ENCODE assay signal across 15 cellular contexts in the genomic region with DNA sequence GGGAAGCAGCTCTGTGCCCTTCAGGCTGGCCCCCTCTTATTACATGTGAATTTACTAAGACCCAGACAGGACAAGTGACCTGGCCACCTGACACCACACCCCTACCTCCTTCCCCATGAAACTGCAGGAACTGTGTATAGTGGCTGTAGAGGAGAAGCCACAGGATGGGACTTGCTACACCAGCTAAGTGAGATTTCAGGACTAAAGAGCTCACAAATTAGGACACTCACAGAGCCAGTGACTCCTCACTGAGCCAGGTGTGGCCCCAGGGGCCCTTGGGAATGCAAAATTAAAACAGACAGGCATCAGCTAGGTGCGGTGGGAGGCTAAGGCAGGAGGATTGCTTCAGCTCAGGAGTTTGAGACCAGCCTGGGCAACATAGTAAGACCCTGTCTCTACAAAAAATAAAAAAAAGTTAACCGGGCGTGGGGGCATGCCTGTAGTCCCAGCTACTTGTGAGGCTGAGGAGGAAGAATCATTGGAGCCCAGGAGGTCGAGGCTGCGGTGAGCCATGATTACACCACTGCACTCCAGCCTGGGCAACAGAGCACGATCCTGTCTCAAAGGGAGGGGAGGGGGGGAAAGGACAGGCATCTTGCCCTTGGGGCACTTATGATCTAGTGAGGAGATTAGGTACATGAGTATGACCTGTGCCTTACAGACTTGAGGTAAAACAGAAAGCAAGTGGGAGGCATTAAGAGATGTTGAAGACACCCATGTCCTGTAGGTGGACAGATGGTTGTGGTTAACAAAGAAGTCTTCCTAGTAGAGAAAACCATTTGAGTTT. TPM values are rescaled to one million over a fixed set of nuclear protein-coding genes. Genes with fewer than 3 reads are reported as not detected.
DNase-seq lines count a peak whose midpoint lies in the region; ATAC-seq, FAIRE-seq and TF ChIP-seq lines count a peak whose summit lies in the region.
"Had no signal": no experiment of that assay in that cellular context is flagged by ENCODE, and none has a peak within 500 bp of the region (broad histone marks: within the 10 kb centered on the region; RNA-seq: fewer than 3 reads in every experiment).

No MANE protein-coding gene starts in this region.

- H3K27ac Mint-ChIP-seq in activated naive CD8-positive, alpha-beta T cell treated with anti-CD3 and anti-CD28 coated beads, Interleukin-2, amount 10 ng/mL, durations not matched to agents 7 days and 5 days = peak overlapping the region; percentile 30
- no peak overlapping the region for H3K27ac Mint-ChIP-seq in activated naive CD8-positive, alpha-beta T cell treated with anti-CD3 and anti-CD28 coated beads for 36 hours
- H3K27ac Mint-ChIP-seq in nephron progenitor cell = peak overlapping the region; percentile 83
- H3K27ac Mint-ChIP-seq: CD8-positive, alpha-beta T cell had no signal

- H3K9me3 Mint-ChIP-seq in activated naive CD8-positive, alpha-beta T cell treated with anti-CD3 and anti-CD28 coated beads, Interleukin-2, amount 10 ng/mL, durations not matched to agents 7 days and 5 days = no peaks in the 10 kb centered on the region
- H3K9me3 Mint-ChIP-seq in activated naive CD8-positive, alpha-beta T cell treated with anti-CD3 and anti-CD28 coated beads for 36 hours = no peaks in the 10 kb centered on the region
- no peaks in the 10 kb centered on the region for H3K9me3 Mint-ChIP-seq in nephron progenitor cell
- H3K9me3 Mint-ChIP-seq: CD8-positive, alpha-beta T cell had no signal

- no peak overlapping the region for H2AFZ ChIP-seq in GM12878 (ENCODE audit: control insufficient read depth, low read depth, low read length)
- H2AFZ ChIP-seq in smooth muscle cell (ENCODE audit: low read depth) = no peak overlapping the region

- H3K36me3 ChIP-seq in GM12878 (ENCODE audit: control insufficient read depth in 2 of 2, insufficient read depth in 2 of 2, low read length in 1 of 2) (no peaks in the 10 kb centered on the region), smooth muscle cell (ENCODE audit: low read depth) (no peaks in the 10 kb centered on the region)

- 54% methylated on average over 5 of the region's 6 CpGs for WGBS in GM12878 (ENCODE audit: insufficient coverage, insufficient replicate concordance, low lambda C conversion rate, missing lambda C conversion rate)
- 93% methylated on average over 4 of the region's 6 CpGs for WGBS in smooth muscle cell (ENCODE audit: low lambda C conversion rate)

- no peak for ATAC-seq in activated naive CD8-positive, alpha-beta T cell treated with anti-CD3 and anti-CD28 coated beads, Interleukin-2, amount 10 ng/mL, durations not matched to agents 7 days and 5 days (ENCODE audit: low read depth)
- 0 out of 3 replicates have a peak, but pooled peaks have one; percentile 10 for ATAC-seq in GM12878
- no peak for ATAC-seq in activated CD4-positive, CD25-positive, alpha-beta regulatory T cell treated with anti-CD3 and anti-CD28 coated beads, Interleukin-2, amount 50 U/mL, for 24 hours
- ATAC-seq: CD8-positive, alpha-beta T cell; Right ventricle myocardium inferior had no signal

- H3K4me3 Mint-ChIP-seq in activated naive CD8-positive, alpha-beta T cell treated with anti-CD3 and anti-CD28 coated beads, Interleukin-2, amount 10 ng/mL, durations not matched to agents 7 days and 5 days = no peak overlapping the region
- no peak overlapping the region for H3K4me3 Mint-ChIP-seq in activated naive CD8-positive, alpha-beta T cell treated with anti-CD3 and anti-CD28 coated beads for 36 hours
- no peak overlapping the region for H3K4me3 Mint-ChIP-seq in nephron progenitor cell
- H3K4me3 Mint-ChIP-seq: CD8-positive, alpha-beta T cell had no signal

- H3K79me2 ChIP-seq in GM12878 (ENCODE audit: control insufficient read depth, insufficient read depth, low read length) (no peaks in the 10 kb centered on the region), smooth muscle cell (ENCODE audit: low read depth) (peaks cover 21% of the 10 kb centered on the region)

- POLR2A ChIA-PET in activated naive CD8-positive, alpha-beta T cell treated with anti-CD3 and anti-CD28 coated beads, Interleukin-2, amount 10 ng/mL, durations not matched to agents 7 days and 5 days (lab: Charles Lee) = no interaction called here
- POLR2A ChIA-PET in GM12878 (lab: Charles Lee) = interaction anchor here (0.7 kb wide), 1 partner anchor 38 kb away, joined by 7 read pairs; no protein-coding TSS in a partner anchor

- TF ChIP-seq RAD21 in GM12878 (IDR thresholded peaks at IDR 0.05; ENCODE audit: insufficient read depth, low read depth, low read length) = no peak

- no peaks in the 10 kb centered on the region for H4K20me1 ChIP-seq in GM12878 (ENCODE audit: control insufficient read depth, insufficient read depth)
- peaks cover 12% of the 10 kb centered on the region for H4K20me1 ChIP-seq in smooth muscle cell (ENCODE audit: low read depth)

- no peaks in the 10 kb centered on the region for H3K9me3 ChIP-seq in GM12878 (replicated peaks; ENCODE audit: control insufficient read depth, insufficient read depth, low read length)
- no peaks in the 10 kb centered on the region for H3K9me3 ChIP-seq in smooth muscle cell (replicated peaks; ENCODE audit: low read depth)
- H3K9me3 ChIP-seq: HAP-1 had no signal

- H3K27ac ChIP-seq in GM12878 (ENCODE audit: control insufficient read depth, insufficient read depth) = no peak overlapping the region
- peak overlapping the region; percentile 37 for H3K27ac ChIP-seq in smooth muscle cell (ENCODE audit: low read depth)

- H3K4me3 ChIP-seq in GM12878 = no peak overlapping the region
- H3K4me3 ChIP-seq in smooth muscle cell = no peak overlapping the region
- H3K4me3 ChIP-seq: HAP-1 had no signal

- peaks cover 29% of the 10 kb centered on the region for H3F3A ChIP-seq in smooth muscle cell (ENCODE audit: low read depth)

- CTCF ChIA-PET in GM12878 (lab: Yijun Ruan, JAX) = interaction anchor here (0.6 to 2.0 kb wide), 9 partner anchors 25 to 449 kb away, joined by 3 to 10 read pairs (median 3); a partner anchor contains a TSS

- no peaks in the 10 kb centered on the region for H3K4me1 ChIP-seq in GM12878 (ENCODE audit: control insufficient read depth, insufficient read depth, low read length)
- H3K4me1 ChIP-seq in smooth muscle cell (ENCODE audit: low read depth) = no peaks in the 10 kb centered on the region

- BruUV-seq in GM12878 (replicated peaks; lab: Mats Ljungman, UMichigan) = no TSS peak

- in situ Hi-C loops in GM12878 (cut with MboI) = no loop called here

- H3K4me2 ChIP-seq in GM12878 (ENCODE audit: control insufficient read depth, insufficient read depth) (no peak overlapping the region), smooth muscle cell (no peak overlapping the region)

- H3K27me3 Mint-ChIP-seq in activated naive CD8-positive, alpha-beta T cell treated with anti-CD3 and anti-CD28 coated beads, Interleukin-2, amount 10 ng/mL, durations not matched to agents 7 days and 5 days = no peaks in the 10 kb centered on the region
- no peaks in the 10 kb centered on the region for H3K27me3 Mint-ChIP-seq in activated naive CD8-positive, alpha-beta T cell treated with anti-CD3 and anti-CD28 coated beads for 36 hours
- H3K27me3 Mint-ChIP-seq in nephron progenitor cell (ENCODE audit: low read depth, poor library complexity) = peaks cover 2% of the 10 kb centered on the region

- FAIRE-seq in GM12878 (lab: Jason Lieb, UNC) = no peak

- TF ChIP-seq CTCF in GM12878 (IDR thresholded peaks at IDR 0.05 in 2 of 3, conservative IDR thresholded peaks at IDR 0.05 in 1 of 3; ENCODE audit: control insufficient read depth in 2 of 3, extremely low read depth in 1 of 3, insufficient read depth in 1 of 3, low read depth in 3 of 3, low read length in 3 of 3) (no peak), nephron progenitor cell (IDR thresholded peaks at IDR 0.05) (no peak), smooth muscle cell (IDR thresholded peaks at IDR 0.05; ENCODE audit: borderline replicate concordance, insufficient read depth, poor library complexity, severe bottlenecking) (no peak)

- H3K27me3 ChIP-seq in GM12878 (replicated peaks in 1 of 2; ENCODE audit: control insufficient read depth in 2 of 2, insufficient read depth in 2 of 2, low read length in 1 of 2) (no peaks in the 10 kb centered on the region; a peak in 1 of 4 replicates), smooth muscle cell (ENCODE audit: low read depth) (no peaks in the 10 kb centered on the region)

- TF ChIP-seq EP300 in GM12878 (IDR thresholded peaks at IDR 0.05; ENCODE audit: borderline replicate concordance in 1 of 2, control insufficient read depth in 1 of 2, low read depth in 2 of 2, low read length in 2 of 2) = no peak

- H3K36me3 Mint-ChIP-seq in activated naive CD8-positive, alpha-beta T cell treated with anti-CD3 and anti-CD28 coated beads, Interleukin-2, amount 10 ng/mL, durations not matched to agents 7 days and 5 days = no peaks in the 10 kb centered on the region
- H3K36me3 Mint-ChIP-seq in activated naive CD8-positive, alpha-beta T cell treated with anti-CD3 and anti-CD28 coated beads for 36 hours = no peaks in the 10 kb centered on the region
- peaks cover 36% of the 10 kb centered on the region for H3K36me3 Mint-ChIP-seq in nephron progenitor cell (ENCODE audit: low read depth)

- peaks cover 14% of the 10 kb centered on the region for H3K4me1 Mint-ChIP-seq in activated naive CD8-positive, alpha-beta T cell treated with anti-CD3 and anti-CD28 coated beads, Interleukin-2, amount 10 ng/mL, durations not matched to agents 7 days and 5 days
- H3K4me1 Mint-ChIP-seq in activated naive CD8-positive, alpha-beta T cell treated with anti-CD3 and anti-CD28 coated beads for 36 hours = peaks cover 9% of the 10 kb centered on the region
- H3K4me1 Mint-ChIP-seq in nephron progenitor cell = peaks cover 12% of the 10 kb centered on the region

- RAD21 ChIA-PET in GM12878 (lab: Charles Lee; ENCODE audit: unreplicated experiment) = interaction anchor here (1.4 kb wide), 1 partner anchor 183 kb away, joined by 3 read pairs; no protein-coding TSS in a partner anchor

- SMC1A ChIA-PET in GM12878 (lab: Charles Lee; ENCODE audit: uncharacterized antibody, unreplicated experiment) = interaction anchor here (1.0 to 1.4 kb wide), 5 partner anchors 50 to 248 kb away, joined by 3 to 4 read pairs (median 3); a partner anchor contains a TSS

- intact Hi-C loops in GM12878 (cut with micrococcal nuclease; ENCODE audit: unreplicated experiment) = no loop called here

- H3K9ac ChIP-seq in GM12878 (ENCODE audit: control insufficient read depth, insufficient read depth, low read length) (no peak overlapping the region), smooth muscle cell (ENCODE audit: low read depth) (no peak overlapping the region)

- DNase-seq in activated naive CD8-positive, alpha-beta T cell treated with anti-CD3 and anti-CD28 coated beads, Interleukin-2, amount 10 ng/mL, durations not matched to agents 7 days and 5 days = no peak
- DNase-seq in activated naive CD8-positive, alpha-beta T cell treated with anti-CD3 and anti-CD28 coated beads for 36 hours = no peak
- DNase-seq in GM12878 (ENCODE audit: low read depth, low spot score) (no peak), nephron progenitor cell (no peak), smooth muscle cell (lab: John Stamatoyannopoulos, UW; ENCODE audit: unreplicated experiment) (no peak), cerebellum (ENCODE audit: low spot score) (no peak), amniotic stem cell (lab: John Stamatoyannopoulos, UW) (no peak)
- DNase-seq: CD8-positive, alpha-beta T cell; NCI-H1417 treated with DMSO at 0.1 percent for 48 hours; NCI-H1930; NCI-H446; NCI-H774 had no signal

- TF ChIP-seq POLR2A in GM12878 (IDR thresholded peaks at IDR 0.05; ENCODE audit: low read depth, low read length) = no peak

RNA-seq across cellular contexts. Expression of a gene that starts 23.2 kb away (rescaled TPM):
- total RNA-seq in activated naive CD8-positive, alpha-beta T cell treated with anti-CD3 and anti-CD28 coated beads, Interleukin-2, amount 10 ng/mL, durations not matched to agents 7 days and 5 days = 10 to 100 TPM; 34.4 to 36.0 TPM
- total RNA-seq in activated naive CD8-positive, alpha-beta T cell treated with anti-CD3 and anti-CD28 coated beads for 36 hours = 10 to 100 TPM; 49.1 to 49.9 TPM
- total RNA-seq in GM12878 (2013; cell fraction: nucleolus; rRNA removed) = 10.5 and 11.4 TPM in 2 replicates
- 30.5 and 37.3 TPM in 2 replicates for total RNA-seq in GM12878 (2014; rRNA removed)
- 19.8 and 22.9 TPM in 2 replicates for total RNA-seq in GM12878 (2014; rRNA removed; fragmentation: Illumina TruSeq; extraction: Trizol)
- total RNA-seq in GM12878 (2021) = 53.4 and 56.3 TPM in 2 replicates
- polyA plus RNA-seq in GM12878 (2011; ENCODE audit: low read depth) = 19.1 TPM
- 21.9 and 41.4 TPM in 2 replicates for polyA plus RNA-seq in GM12878 (2011; rRNA removed)
- polyA plus RNA-seq in GM12878 (2011; cell fraction: cytosol; rRNA removed) = 50.6 and 71.6 TPM in 2 replicates
- 51.2 and 65.0 TPM in 2 replicates for polyA plus RNA-seq in GM12878 (2011; cell fraction: nucleus; rRNA removed)
- polyA plus RNA-seq in GM12878 (2012) = 27.9 and 45.2 TPM in 2 replicates
- 26.8 and 33.5 TPM in 2 replicates for polyA plus RNA-seq in GM12878 (2014; fragmentation: Illumina TruSeq; extraction: Trizol)
- polyA plus RNA-seq in GM12878 (2014; fragmentation: Nextera tagmentation; extraction: Ambion mirVana) = 1 to 10 TPM; 4.1 to 8.3 TPM
- polyA plus RNA-seq in GM12878 (2014; rRNA removed) = 48.1 and 54.3 TPM in 2 replicates
- polyA plus RNA-seq in GM12878 (2016; fragmentation: Nextera tagmentation; extraction: Ambion mirVana) = 1 to 10 TPM; 2.3 to 4.4 TPM
- polyA minus RNA-seq in GM12878 (2011; rRNA and poly(A)+ RNA removed) = 47.3 and 65.9 TPM in 2 replicates
- 24.1 and 27.1 TPM in 2 replicates for polyA minus RNA-seq in GM12878 (2011; cell fraction: cytosol; rRNA and poly(A)+ RNA removed)
- 10.2 and 18.4 TPM in 2 replicates for polyA minus RNA-seq in GM12878 (2011; cell fraction: nucleus; rRNA and poly(A)+ RNA removed)
- 20.6 and 22.9 TPM in 2 replicates for total RNA-seq in smooth muscle cell
- 6.8 and 9.3 TPM in 2 replicates for polyA plus RNA-seq in smooth muscle cell
- 8.2 TPM for total RNA-seq in cerebellum

RNA-seq across cellular contexts. Expression of a gene that starts 34.1 kb away (rescaled TPM):
- total RNA-seq in activated naive CD8-positive, alpha-beta T cell treated with anti-CD3 and anti-CD28 coated beads, Interleukin-2, amount 10 ng/mL, durations not matched to agents 7 days and 5 days = 10 to 100 TPM; 75.1 to 80.8 TPM
- total RNA-seq in activated naive CD8-positive, alpha-beta T cell treated with anti-CD3 and anti-CD28 coated beads for 36 hours = 10 to 100 TPM; 31.3 to 31.5 TPM
- total RNA-seq in GM12878 (2013; cell fraction: nucleolus; rRNA removed) = 104 and 120 TPM in 2 replicates
- total RNA-seq in GM12878 (2014; rRNA removed) = 22.1 and 27.2 TPM in 2 replicates
- 14.2 and 16.4 TPM in 2 replicates for total RNA-seq in GM12878 (2014; rRNA removed; fragmentation: Illumina TruSeq; extraction: Trizol)
- total RNA-seq in GM12878 (2021) = 36.0 and 42.7 TPM in 2 replicates
- polyA plus RNA-seq in GM12878 (2011; ENCODE audit: low read depth) = 11.5 TPM
- polyA plus RNA-seq in GM12878 (2011; rRNA removed) = 11.0 and 16.2 TPM in 2 replicates
- 16.0 and 18.4 TPM in 2 replicates for polyA plus RNA-seq in GM12878 (2011; cell fraction: cytosol; rRNA removed)
- 180 and 223 TPM in 2 replicates for polyA plus RNA-seq in GM12878 (2011; cell fraction: nucleus; rRNA removed)
- polyA plus RNA-seq in GM12878 (2012) = 30.6 and 31.6 TPM in 2 replicates
- polyA plus RNA-seq in GM12878 (2014; fragmentation: Illumina TruSeq; extraction: Trizol) = 12.7 and 16.5 TPM in 2 replicates
- polyA plus RNA-seq in GM12878 (2014; fragmentation: Nextera tagmentation; extraction: Ambion mirVana) = 1 to 10 TPM; 1.2 to 3.9 TPM
- polyA plus RNA-seq in GM12878 (2014; rRNA removed) = 46.7 and 48.3 TPM in 2 replicates
- polyA plus RNA-seq in GM12878 (2016; fragmentation: Nextera tagmentation; extraction: Ambion mirVana) = 10 to 100 TPM; 17.8 to 19.7 TPM
- polyA minus RNA-seq in GM12878 (2011; rRNA and poly(A)+ RNA removed) = 14.6 and 23.4 TPM in 2 replicates
- polyA minus RNA-seq in GM12878 (2011; cell fraction: cytosol; rRNA and poly(A)+ RNA removed) = 4.3 and 8.4 TPM in 2 replicates
- 25.9 and 55.6 TPM in 2 replicates for polyA minus RNA-seq in GM12878 (2011; cell fraction: nucleus; rRNA and poly(A)+ RNA removed)
- total RNA-seq in smooth muscle cell = 18.8 and 22.3 TPM in 2 replicates
- polyA plus RNA-seq in smooth muscle cell = 13.9 and 37.1 TPM in 2 replicates
- 37.3 TPM for total RNA-seq in cerebellum
